In genomic region chr20:8043687-8044278, GRCh38 we compare ENCODE assay signal across 8 cellular contexts. TPM values are rescaled to one million over a fixed set of nuclear protein-coding genes. Genes with fewer than 3 reads are reported as not detected.
DNase-seq lines count a peak whose midpoint lies in the region; ATAC-seq, FAIRE-seq and TF ChIP-seq lines count a peak whose summit lies in the region.

No MANE protein-coding gene starts in this region.

- TF ChIP-seq CTCF in heart left ventricle (IDR thresholded peaks at IDR 0.05), result peak; percentile 61 to 87 (median 80)

- H3K27me3 ChIP-seq in heart left ventricle, result peaks cover 0 to 7% (median 0%) of the 10 kb centered on the region in 9 donors

- H3K27ac ChIP-seq in heart left ventricle, result no peak overlapping the region

- no peak overlapping the region for H3K4me3 ChIP-seq in heart left ventricle

- ATAC-seq in HG03342 (IDR thresholded peaks at IDR 0.05; ENCODE audit: unreplicated experiment) (peak; percentile 92), heart left ventricle (peak in 2 of 4 donors; percentile 64 to 68), sciatic nerve (peak; percentile 73)
- ATAC-seq in activated T-helper 17 cell treated with anti-CD3 and anti-CD28 coated beads, Interleukin-2, amount 50 U/mL, for 72 hours (replicated peaks), result peak; percentile 84

- H3K4me1 ChIP-seq in heart left ventricle, result peaks cover 0 to 2% (median 0%) of the 10 kb centered on the region in 12 donors

- H3K4me1 Mint-ChIP-seq in activated T-helper 17 cell treated with anti-CD3 and anti-CD28 coated beads, Interleukin-2, amount 50 U/mL, for 72 hours, result peaks cover 5% of the 10 kb centered on the region

- DNase-seq in DMS153 treated with DMSO at 0.1 percent for 48 hours (lab: John Stamatoyannopoulos, UW; ENCODE audit: unreplicated experiment) (peak; percentile 78), GM19239 (ENCODE audit: insufficient read length, low spot score) (no peak), NCI-H2196 (lab: John Stamatoyannopoulos, UW; ENCODE audit: unreplicated experiment) (peak; percentile 71), heart left ventricle (peak in 1 of 5 donors; percentile 30), sciatic nerve (ENCODE audit: low spot score) (no peak), NCI-H226 (no peak)

- intact Hi-C loops in heart left ventricle (cut with DNase I), result loop anchor here (1.0 to 10.0 kb wide), 13 partner anchors 81 to 679 kb away; partner anchors contain the start of gene PLCB1 (in 3 of the 10)
- intact Hi-C loops in sciatic nerve (cut with DNase I), result loop anchor here (5.0 kb wide), 1 partner anchor 684 kb away; no protein-coding TSS in a partner anchor

- H3K4me3 Mint-ChIP-seq in activated T-helper 17 cell treated with anti-CD3 and anti-CD28 coated beads, Interleukin-2, amount 50 U/mL, for 72 hours, result no peak overlapping the region

- H3K36me3 Mint-ChIP-seq in activated T-helper 17 cell treated with anti-CD3 and anti-CD28 coated beads, Interleukin-2, amount 50 U/mL, for 72 hours (ENCODE audit: low read depth), result no peaks in the 10 kb centered on the region

- H3K9me3 ChIP-seq in heart left ventricle, result no peaks in the 10 kb centered on the region

- peak; percentile 87 for FAIRE-seq in GM19239 (lab: Jason Lieb, UNC)

- H3K9me3 Mint-ChIP-seq in activated T-helper 17 cell treated with anti-CD3 and anti-CD28 coated beads, Interleukin-2, amount 50 U/mL, for 72 hours, result no peaks in the 10 kb centered on the region

- no peak for TF ChIP-seq POLR2A in heart left ventricle (IDR thresholded peaks at IDR 0.05)

- H3K27me3 Mint-ChIP-seq in activated T-helper 17 cell treated with anti-CD3 and anti-CD28 coated beads, Interleukin-2, amount 50 U/mL, for 72 hours, result peaks cover 8% of the 10 kb centered on the region

- no peak overlapping the region for H3K27ac Mint-ChIP-seq in activated T-helper 17 cell treated with anti-CD3 and anti-CD28 coated beads, Interleukin-2, amount 50 U/mL, for 72 hours

- H3K36me3 ChIP-seq in heart left ventricle, result no peaks in the 10 kb centered on the region

- 27 to 33% (median 31%) methylated on average over 13 of the region's 13 CpGs for WGBS in heart left ventricle, 4 donors

RNA-seq across cellular contexts. Expression of gene TMX4, which starts 24.2 kb away (rescaled TPM):
- total RNA-seq in activated T-helper 17 cell treated with anti-CD3 and anti-CD28 coated beads, Interleukin-2, amount 50 U/mL, for 72 hours, result 10 to 100 TPM; 20.9 to 27.2 TPM
- total RNA-seq in heart left ventricle (100 to 1,000 TPM in 6 of 9 donors, 10 to 100 TPM in 3; 70.6 to 279 (median 115) TPM), sciatic nerve (72.5 TPM)
- 100 to 1,000 TPM in 1 of 2 donors, 10 to 100 TPM in 1; 35.1 to 103 TPM for polyA plus RNA-seq in heart left ventricle

Comparison
In these comparisons a context has a peak if more than half of its experiments do, and no peak if none do; other contexts are left out.
1. DNase-seq: peak in DMS153 treated with DMSO at 0.1 percent for 48 hours (single experiment) and NCI-H2196 (single experiment); none in GM19239 (single experiment), sciatic nerve (single experiment) and NCI-H226 (single experiment).